In genomic region chr2:19120941-19121750, GRCh38 we compare ENCODE assay signal across 11 cellular contexts.
A peak's percentile ranks its signal among the peaks of the same experiment; 100 is the strongest.
DNase-seq lines count a peak whose midpoint lies in the region; ATAC-seq, FAIRE-seq and TF ChIP-seq lines count a peak whose summit lies in the region.
"Had no signal": no experiment of that assay in that cellular context is flagged by ENCODE, and none has a peak within 500 bp of the region (broad histone marks: within the 10 kb centered on the region; RNA-seq: fewer than 3 reads in every experiment).

No MANE protein-coding gene starts in this region.

- H3K27ac Mint-ChIP-seq in naive thymus-derived CD8-positive, alpha-beta T cell: no peak overlapping the region

- H3K4me1 ChIP-seq in BLaER1 treated with 17β-estradiol and CSF1 and Interleukin-3, amounts not matched to agents 10 nM and 100 nM: peaks cover 0 to 10% (median 0%) of the 10 kb centered on the region in 10 experiments; a peak in 8 of 20 replicates
- peaks cover 5% of the 10 kb centered on the region for H3K4me1 ChIP-seq in mesodermal cell (ENCODE audit: control insufficient read depth, insufficient read depth, low read length, poor library complexity, severe bottlenecking)

- no peaks in the 10 kb centered on the region for H3K4me1 Mint-ChIP-seq in naive thymus-derived CD8-positive, alpha-beta T cell
- H3K4me1 Mint-ChIP-seq: central memory CD8-positive, alpha-beta T cell had no signal

- no peak overlapping the region for H3K27ac ChIP-seq in BLaER1 treated with 17β-estradiol and CSF1 and Interleukin-3, amounts not matched to agents 10 nM and 100 nM
- peak overlapping the region; percentile 32 for H3K27ac ChIP-seq in mesodermal cell (ENCODE audit: low read depth, low read length, severe bottlenecking)
- H3K27ac ChIP-seq: WERI-Rb-1 had no signal

- POLR2A ChIA-PET in naive thymus-derived CD8-positive, alpha-beta T cell (lab: Charles Lee): no interaction called here

- DNase-seq in RCC 7860 (ENCODE audit: low spot score) (peak; percentile 45), epithelial cell of esophagus (ENCODE audit: low read depth) (peak; percentile 59), NAMALWA (ENCODE audit: low spot score) (no peak), ACHN (no peak)
- no peak for DNase-seq in naive thymus-derived CD8-positive, alpha-beta T cell
- DNase-seq: COR-L47, WERI-Rb-1 had no signal

- no peak for TF ChIP-seq CTCF in epithelial cell of esophagus (IDR thresholded peaks at IDR 0.05; ENCODE audit: insufficient read depth, low read depth, low read length, missing control alignments)

- H3K4me3 ChIP-seq in BLaER1 treated with 17β-estradiol and CSF1 and Interleukin-3, amounts not matched to agents 10 nM and 100 nM: no peak overlapping the region
- no peak overlapping the region for H3K4me3 ChIP-seq in epithelial cell of esophagus (ENCODE audit: low read length)
- H3K4me3 ChIP-seq in mesodermal cell (ENCODE audit: extremely low read depth, insufficient read depth, low read length, poor library complexity, severe bottlenecking): no peak overlapping the region

- peaks cover 0 to 26% (median 17%) of the 10 kb centered on the region in 11 experiments; a peak in 17 of 22 replicates for H3K9me3 ChIP-seq in BLaER1 treated with 17β-estradiol and CSF1 and Interleukin-3, amounts not matched to agents 10 nM and 100 nM (replicated peaks in 1 of 11)
- no peaks in the 10 kb centered on the region for H3K9me3 ChIP-seq in mesodermal cell (ENCODE audit: control insufficient read depth, low read length)

- no peak overlapping the region for H3K9ac ChIP-seq in BLaER1 treated with 17β-estradiol and CSF1 and Interleukin-3, amounts not matched to agents 10 nM and 100 nM

- in situ Hi-C loops in ACHN (cut with HindIII; ENCODE audit: low pct_ligation_motif_present, low pct_unique_long_range_greater_than_20kb, low sequenced_read_pairs): no loop called here

- peaks cover 0 to 100% (median 0%) of the 10 kb centered on the region in 11 experiments; a peak in 8 of 22 replicates for H3K27me3 ChIP-seq in BLaER1 treated with 17β-estradiol and CSF1 and Interleukin-3, amounts not matched to agents 10 nM and 100 nM

- H3K36me3 ChIP-seq in BLaER1 treated with 17β-estradiol and CSF1 and Interleukin-3, amounts not matched to agents 10 nM and 100 nM: no peaks in the 10 kb centered on the region
- H3K36me3 ChIP-seq in mesodermal cell (ENCODE audit: control insufficient read depth, insufficient read depth, low read length): no peaks in the 10 kb centered on the region
- H3K36me3 ChIP-seq: WERI-Rb-1 had no signal

- peaks cover 0 to 8% (median 0%) of the 10 kb centered on the region in 3 donors for H3K36me3 Mint-ChIP-seq in naive thymus-derived CD8-positive, alpha-beta T cell

- peaks cover 0 to 6% (median 0%) of the 10 kb centered on the region in 5 donors for H3K27me3 Mint-ChIP-seq in naive thymus-derived CD8-positive, alpha-beta T cell
- H3K27me3 Mint-ChIP-seq: central memory CD8-positive, alpha-beta T cell had no signal

- TF ChIP-seq POLR2A in GM18505 (IDR thresholded peaks at IDR 0.05; ENCODE audit: borderline replicate concordance, extremely low read depth, insufficient read depth, insufficient read length): no peak

- peaks cover 0 to 9% (median 0%) of the 10 kb centered on the region in 9 donors for H3K9me3 Mint-ChIP-seq in naive thymus-derived CD8-positive, alpha-beta T cell

- peak overlapping the region in 6 of 11 experiments; percentile 1 to 46 (median 34); a peak in 8 of 22 replicates for H3K4me2 ChIP-seq in BLaER1 treated with 17β-estradiol and CSF1 and Interleukin-3, amounts not matched to agents 10 nM and 100 nM

- no peak for ATAC-seq in naive thymus-derived CD8-positive, alpha-beta T cell
- ATAC-seq in GM18505 (IDR thresholded peaks at IDR 0.05; ENCODE audit: unreplicated experiment): no peak

- no peak overlapping the region for H3K4me3 Mint-ChIP-seq in naive thymus-derived CD8-positive, alpha-beta T cell
- H3K4me3 Mint-ChIP-seq: central memory CD8-positive, alpha-beta T cell had no signal

- no peak for FAIRE-seq in RCC 7860 (lab: Jason Lieb, UNC)

- 89 to 93% methylated on average over 9 to 10 of the region's 12 CpGs for WGBS in mesodermal cell (ENCODE audit: insufficient coverage in 2 of 2), 2 experiments

- peaks cover 0 to 22% (median 0%) of the 10 kb centered on the region in 11 experiments; a peak in 3 of 22 replicates for H4K20me1 ChIP-seq in BLaER1 treated with 17β-estradiol and CSF1 and Interleukin-3, amounts not matched to agents 10 nM and 100 nM

Comparison
In these comparisons a context has a peak if more than half of its experiments do, and no peak if none do; other contexts are left out.
1. DNase-seq: peak in RCC 7860 (single experiment) and epithelial cell of esophagus (single experiment); none in NAMALWA (single experiment), naive thymus-derived CD8-positive, alpha-beta T cell (0 of 10) and ACHN (single experiment).